Comparison of ENCODE assay signal across 14 cellular contexts in genomic region chr15:98528056-98528725, GRCh38.
DNase-seq lines count a peak whose midpoint lies in the region; ATAC-seq and TF ChIP-seq lines count a peak whose summit lies in the region.
"Had no signal": no experiment of that assay in that cellular context is flagged by ENCODE, and none has a peak within 500 bp of the region (broad histone marks: within the 10 kb centered on the region; RNA-seq: fewer than 3 reads in every experiment).

No MANE protein-coding gene starts in this region.

- no peak overlapping the region for H2AK5ac ChIP-seq in IMR-90 (ENCODE audit: low read depth, low read length)

- no peak overlapping the region for H2BK20ac ChIP-seq in IMR-90 (ENCODE audit: low read depth, low read length)

- dilution Hi-C loops in IMR-90 (cut with HindIII; ENCODE audit: low sequenced_read_pairs, unreplicated experiment), result no loop called here
- dilution Hi-C loops in mammary epithelial cell (cut with HindIII; ENCODE audit: low sequenced_read_pairs), result no loop called here

- DNase-seq in IMR-90, result no peak
- DNase-seq in amniotic epithelial cell (ENCODE audit: low read depth), result peak; percentile 51
- DNase-seq in mesenteric fat pad (ENCODE audit: low spot score), result peak; percentile 26
- no peak for DNase-seq in mammary epithelial cell
- DNase-seq: Caco-2; CD8-positive, alpha-beta memory T cell; DMS 273 treated with DMSO at 0.1 percent for 48 hours; DMS79 treated with DMSO at 0.1 percent for 48 hours; EL; GOT3; H9 had no signal

- H4K20me1 ChIP-seq in IMR-90 (ENCODE audit: insufficient read depth, low read length) (no peaks in the 10 kb centered on the region; the same call in 1 of the 2 replicates), mammary epithelial cell (ENCODE audit: insufficient read depth, low read length) (no peaks in the 10 kb centered on the region)

- no peak for TF ChIP-seq RAD21 in IMR-90 (IDR thresholded peaks at IDR 0.05; ENCODE audit: low read length)

- H3K79me2 ChIP-seq in mammary epithelial cell (ENCODE audit: insufficient read depth, low read length), result no peaks in the 10 kb centered on the region

- H2BK15ac ChIP-seq in IMR-90 (ENCODE audit: low read depth, low read length), result no peak overlapping the region

- H3K4ac ChIP-seq in IMR-90 (ENCODE audit: low read depth, low read length), result no peak overlapping the region

- H3K23ac ChIP-seq in IMR-90 (ENCODE audit: low read depth, low read length), result no peak overlapping the region

- no peak for TF ChIP-seq POLR2A in IMR-90 (IDR thresholded peaks at IDR 0.05; ENCODE audit: low read depth, low read length)

- ATAC-seq in IMR-90 (ENCODE audit: low read depth) (no peak), HG03175 (IDR thresholded peaks at IDR 0.05; ENCODE audit: unreplicated experiment) (no peak), HG02970 (IDR thresholded peaks at IDR 0.05; ENCODE audit: low FRiP score, unreplicated experiment) (no peak)

- BruUV-seq in IMR-90 (replicated peaks; lab: Mats Ljungman, UMichigan), result no TSS peak
- BruUV-seq in mammary epithelial cell (replicated peaks; lab: Mats Ljungman, UMichigan), result no TSS peak

- TF ChIP-seq CTCF in IMR-90 (conservative IDR thresholded peaks at IDR 0.05; ENCODE audit: low read depth, low read length) (no peak), mammary epithelial cell (conservative IDR thresholded peaks at IDR 0.05 in 1 of 2, IDR thresholded peaks at IDR 0.05 in 1 of 2; ENCODE audit: extremely low read depth in 1 of 2, insufficient read depth in 1 of 2, low read depth in 1 of 2, low read length in 2 of 2) (no peak)

- H2BK120ac ChIP-seq in IMR-90 (ENCODE audit: low read depth, low read length), result no peak overlapping the region

- H4K5ac ChIP-seq in IMR-90 (ENCODE audit: low read depth, low read length), result no peak overlapping the region

- no peak overlapping the region for H3K18ac ChIP-seq in IMR-90 (ENCODE audit: low read depth, low read length)

- no peak overlapping the region for H2AK9ac ChIP-seq in IMR-90 (replicated peaks; ENCODE audit: low read depth, low read length, poor library complexity)

- WGBS in IMR-90 (ENCODE audit: extremely low coverage in 2 of 2, insufficient read length in 1 of 2), 2 experiments, result no CpG with 5 or more reads among the region's 8 CpGs
- WGBS in thymus, result 88% methylated on average over 8 of the region's 8 CpGs
- WGBS in mammary epithelial cell (ENCODE audit: low coverage, missing lambda C conversion rate), result 90% methylated on average over 8 of the region's 8 CpGs

- H3K27ac ChIP-seq in IMR-90 (ENCODE audit: insufficient read depth, low read length), result no peak overlapping the region
- H3K27ac ChIP-seq in thymus (ENCODE audit: low read depth), result peak overlapping the region; percentile 8
- H3K27ac ChIP-seq in mammary epithelial cell (ENCODE audit: insufficient read depth, low read depth, low read length), result no peak overlapping the region

- no peak overlapping the region for H4K8ac ChIP-seq in IMR-90 (ENCODE audit: low read depth in 2 of 2, low read length in 2 of 2)

- H3K4me3 ChIP-seq in IMR-90 (ENCODE audit: insufficient read depth, low read depth, low read length), result no peak overlapping the region
- no peak overlapping the region for H3K4me3 ChIP-seq in thymus (ENCODE audit: low read length)
- H3K4me3 ChIP-seq in mammary epithelial cell (replicated peaks in 1 of 3; ENCODE audit: insufficient read depth in 1 of 3, low read depth in 2 of 3, low read length in 3 of 3), result no peak overlapping the region

- in situ Hi-C loops in IMR-90 (cut with MboI; ENCODE audit: low sequenced_read_pairs), result no loop called here
- in situ Hi-C loops in mammary epithelial cell (cut with MboI; ENCODE audit: low sequenced_read_pairs in 2 of 2), result loop anchor here in 1 of 2 donors (10.0 kb wide), 1 partner anchor 107 kb away; no protein-coding TSS in a partner anchor

- no peak overlapping the region for H2AFZ ChIP-seq in IMR-90 (replicated peaks; ENCODE audit: low read length, poor library complexity)
- H2AFZ ChIP-seq in mammary epithelial cell (ENCODE audit: low read depth, low read length), result no peak overlapping the region

- no peak overlapping the region for H3K56ac ChIP-seq in IMR-90 (ENCODE audit: extremely low read depth, insufficient read depth, low read length)

- H3K4me1 ChIP-seq in IMR-90 (ENCODE audit: control insufficient read depth, insufficient read depth, low read length), result peaks cover 2% of the 10 kb centered on the region; the same call in 1 of the 2 replicates
- H3K4me1 ChIP-seq in thymus (ENCODE audit: control insufficient read depth, insufficient read depth, low read length), result no peaks in the 10 kb centered on the region
- no peaks in the 10 kb centered on the region for H3K4me1 ChIP-seq in mammary epithelial cell (ENCODE audit: insufficient read depth, low read length)
- H3K4me1 ChIP-seq: Caco-2 had no signal

- POLR2A ChIA-PET in IMR-90 (lab: Charles Lee; ENCODE audit: unreplicated experiment), result no interaction called here

- H3K36me3 ChIP-seq in IMR-90 (ENCODE audit: control insufficient read depth, insufficient read depth, low read length), result no peaks in the 10 kb centered on the region
- no peaks in the 10 kb centered on the region for H3K36me3 ChIP-seq in thymus (ENCODE audit: control insufficient read depth, insufficient read depth)
- H3K36me3 ChIP-seq in mammary epithelial cell (ENCODE audit: insufficient read depth, low read length), result no peaks in the 10 kb centered on the region

- H3K27me3 ChIP-seq in IMR-90 (ENCODE audit: control insufficient read depth, insufficient read depth, low read length), result peaks cover 9% of the 10 kb centered on the region
- no peaks in the 10 kb centered on the region for H3K27me3 ChIP-seq in thymus (ENCODE audit: control insufficient read depth, insufficient read depth)
- H3K27me3 ChIP-seq in mammary epithelial cell (ENCODE audit: insufficient read depth, low read length), result peaks cover 3% of the 10 kb centered on the region

- H3K9ac ChIP-seq in IMR-90 (ENCODE audit: low read depth, low read length) (no peak overlapping the region), mammary epithelial cell (ENCODE audit: insufficient read depth, low read length) (no peak overlapping the region)

- H3K9me3 ChIP-seq in IMR-90 (ENCODE audit: control insufficient read depth, insufficient read depth, low read length) (no peaks in the 10 kb centered on the region), thymus (ENCODE audit: control insufficient read depth) (no peaks in the 10 kb centered on the region), mammary epithelial cell (replicated peaks; ENCODE audit: insufficient read depth, low read length) (no peaks in the 10 kb centered on the region)
- H3K9me3 ChIP-seq: Caco-2 had no signal

- intact Hi-C loops in IMR-90 (cut with micrococcal nuclease) (no loop called here), mammary epithelial cell (cut with micrococcal nuclease) (no loop called here)

- no peak overlapping the region for H3K4me2 ChIP-seq in IMR-90 (ENCODE audit: low read depth, low read length)
- H3K4me2 ChIP-seq in mammary epithelial cell (ENCODE audit: insufficient read depth, low read depth, low read length), result no peak overlapping the region

- H3K9me1 ChIP-seq in IMR-90 (ENCODE audit: insufficient read depth, low read length), result no peaks in the 10 kb centered on the region

- H3K79me1 ChIP-seq in IMR-90 (ENCODE audit: low read depth in 1 of 2, low read length in 2 of 2), result no peaks in the 10 kb centered on the region

- CTCF ChIA-PET in IMR-90 (lab: Yijun Ruan, JAX) (interaction anchor here (0.6 to 0.9 kb wide), 2 partner anchors 107 to 119 kb away, joined by 3 to 5 read pairs; no protein-coding TSS in a partner anchor), mammary epithelial cell (lab: Charles Lee; ENCODE audit: low non-redundant PET) (no interaction called here)

- no peak overlapping the region for H3K14ac ChIP-seq in IMR-90 (replicated peaks; ENCODE audit: low read depth, low read length)

- H2BK5ac ChIP-seq in IMR-90 (ENCODE audit: low read depth, low read length, poor library complexity, severe bottlenecking), result no peak overlapping the region

- H4K91ac ChIP-seq in IMR-90 (ENCODE audit: insufficient read depth, low read depth, low read length), result no peak overlapping the region

TF ChIP-seq in IMR-90, 13 proteins besides CTCF, POLR2A, EP300 and RAD21:
- TF ChIP-seq MAFK (IDR thresholded peaks at IDR 0.05; ENCODE audit: low read depth, low read length) (peak; percentile 60), SMC3 (IDR thresholded peaks at IDR 0.05; ENCODE audit: low read depth, low read length) (no peak), NFE2L2 (IDR thresholded peaks at IDR 0.05; ENCODE audit: low read depth, low read length) (no peak), USF2 (IDR thresholded peaks at IDR 0.05; ENCODE audit: low read depth, low read length) (no peak), CEBPB (IDR thresholded peaks at IDR 0.05; ENCODE audit: low read depth, low read length) (no peak), MXI1 (IDR thresholded peaks at IDR 0.05; ENCODE audit: borderline replicate concordance, low read depth, low read length) (no peak)
- TF ChIP-seq, protein P1, sequence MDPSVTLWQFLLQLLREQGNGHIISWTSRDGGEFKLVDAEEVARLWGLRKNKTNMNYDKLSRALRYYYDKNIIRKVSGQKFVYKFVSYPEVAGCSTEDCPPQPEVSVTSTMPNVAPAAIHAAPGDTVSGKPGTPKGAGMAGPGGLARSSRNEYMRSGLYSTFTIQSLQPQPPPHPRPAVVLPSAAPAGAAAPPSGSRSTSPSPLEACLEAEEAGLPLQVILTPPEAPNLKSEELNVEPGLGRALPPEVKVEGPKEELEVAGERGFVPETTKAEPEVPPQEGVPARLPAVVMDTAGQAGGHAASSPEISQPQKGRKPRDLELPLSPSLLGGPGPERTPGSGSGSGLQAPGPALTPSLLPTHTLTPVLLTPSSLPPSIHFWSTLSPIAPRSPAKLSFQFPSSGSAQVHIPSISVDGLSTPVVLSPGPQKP (IDR thresholded peaks at IDR 0.05; ENCODE audit: borderline replicate concordance, low read depth, low read length), result no peak

Comparison
In these comparisons a context has a peak if more than half of its experiments do, and no peak if none do; other contexts are left out.
1. DNase-seq: peak in amniotic epithelial cell (single experiment) and mesenteric fat pad (single experiment); none in IMR-90 (single experiment) and mammary epithelial cell (single experiment).